ENCODE assay signal across 7 cellular contexts in the genomic region with DNA sequence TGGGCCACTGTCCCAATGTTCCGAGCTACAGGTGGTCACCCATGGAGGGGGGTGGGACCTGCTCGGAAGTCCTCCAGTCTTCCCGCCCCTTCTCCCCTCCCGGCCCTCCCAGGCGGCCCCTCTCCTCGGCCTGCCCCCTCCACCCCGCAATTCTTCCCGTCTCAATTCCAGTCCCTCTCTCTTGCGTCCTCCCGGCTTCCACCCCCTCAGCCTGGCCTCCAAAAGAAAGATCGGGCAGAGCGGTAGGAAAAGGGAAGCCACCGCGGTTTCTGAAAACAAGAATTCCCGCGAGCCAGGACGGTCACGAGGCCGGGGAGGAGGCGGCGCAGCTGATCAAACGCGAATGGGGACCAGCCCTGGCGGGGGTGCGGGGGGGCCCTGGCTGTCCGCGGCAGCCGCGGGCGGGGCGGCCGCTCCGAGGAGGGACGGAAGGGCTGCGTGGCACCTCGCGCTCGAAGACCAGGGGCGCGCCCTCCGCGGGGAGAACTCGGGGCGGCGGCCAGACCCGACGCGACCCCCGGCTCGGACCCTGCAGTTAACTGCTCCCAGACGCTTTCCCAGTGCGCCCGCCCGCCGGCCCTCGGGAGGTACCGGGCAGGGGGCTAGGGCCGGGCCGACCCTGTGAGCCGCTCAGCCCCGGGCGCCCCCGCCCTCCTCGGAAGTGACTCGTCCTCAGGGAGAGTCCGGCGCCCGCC. TPM values are rescaled to one million over a fixed set of nuclear protein-coding genes. Genes with fewer than 3 reads are reported as not detected.
DNase-seq lines count a peak whose midpoint lies in the region; ATAC-seq lines count a peak whose summit lies in the region.

No MANE protein-coding gene starts in this region.

- 0 out of 2 replicates have a peak, but pooled peaks cover 3% of the 10 kb centered on the region for H3K4me1 ChIP-seq in HUES48 (ENCODE audit: control insufficient read depth, insufficient read depth, low read length)
- peaks cover 4 to 25% of the 10 kb centered on the region in 2 donors for H3K4me1 ChIP-seq in neuronal stem cell (ENCODE audit: control insufficient read depth in 2 of 2, insufficient read depth in 1 of 2, low read depth in 1 of 2, low read length in 2 of 2)

- peaks cover 7% of the 10 kb centered on the region for H3K4me1 Mint-ChIP-seq in activated naive CD8-positive, alpha-beta T cell treated with anti-CD3 and anti-CD28 coated beads, Interleukin-2, amount 50 U/mL, for 24 hours

- no CpG with 5 or more reads among the region's 68 CpGs for WGBS in neuronal stem cell (ENCODE audit: extremely low coverage in 2 of 2, insufficient read length in 2 of 2, insufficient replicate concordance in 1 of 2), 2 donors

- no peaks in the 10 kb centered on the region for H3K9me3 Mint-ChIP-seq in activated naive CD8-positive, alpha-beta T cell treated with anti-CD3 and anti-CD28 coated beads, Interleukin-2, amount 50 U/mL, for 24 hours

- peak overlapping the region; percentile 84 for H3K18ac ChIP-seq in neuronal stem cell (ENCODE audit: low read length)

- peak overlapping the region; percentile 99 for H3K4me2 ChIP-seq in neuronal stem cell (ENCODE audit: insufficient read depth, low read length, poor library complexity, severe bottlenecking)

- peak overlapping the region; percentile 61 for H2BK120ac ChIP-seq in neuronal stem cell (ENCODE audit: low read depth, low read length)

- peak overlapping the region; percentile 85 for H2AFZ ChIP-seq in neuronal stem cell (ENCODE audit: low read length)

- peaks cover 40% of the 10 kb centered on the region for H3K27me3 Mint-ChIP-seq in activated naive CD8-positive, alpha-beta T cell treated with anti-CD3 and anti-CD28 coated beads, Interleukin-2, amount 50 U/mL, for 24 hours

- H3K9me3 ChIP-seq in HUES48 (ENCODE audit: control insufficient read depth, insufficient read depth, low read length) (no peaks in the 10 kb centered on the region), neuronal stem cell (replicated peaks in 1 of 2; ENCODE audit: control insufficient read depth in 2 of 2, insufficient read depth in 1 of 2, low read depth in 1 of 2, low read length in 2 of 2) (peaks cover 0 to 3% of the 10 kb centered on the region in 2 donors)

- no peak overlapping the region for H3K27ac Mint-ChIP-seq in activated naive CD8-positive, alpha-beta T cell treated with anti-CD3 and anti-CD28 coated beads, Interleukin-2, amount 50 U/mL, for 24 hours

- H3K27ac ChIP-seq in HUES48 (ENCODE audit: low read depth, low read length) (peak overlapping the region; percentile 18), neuronal stem cell (replicated peaks; ENCODE audit: low read length) (no peak overlapping the region)

- no peak overlapping the region for H2AK5ac ChIP-seq in neuronal stem cell (ENCODE audit: low read depth, low read length)

- peak; percentile 89 for DNase-seq in GM03348 (ENCODE audit: low spot score)
- peak; percentile 14 for DNase-seq in activated naive CD8-positive, alpha-beta T cell treated with anti-CD3 and anti-CD28 coated beads, Interleukin-2, amount 50 U/mL, for 24 hours
- peak; percentile 91 for DNase-seq in Right ventricle myocardium superior
- peak; percentile 31 for DNase-seq in neuronal stem cell (ENCODE audit: low spot score)
- no peak for DNase-seq in UCSD-AML1 (lab: John Stamatoyannopoulos, UW; ENCODE audit: unreplicated experiment)

- H3K9ac ChIP-seq in HUES48 (ENCODE audit: low read depth, low read length) (no peak overlapping the region), neuronal stem cell (ENCODE audit: low read depth, low read length, poor library complexity) (peak overlapping the region; percentile 71)

- no peak overlapping the region for H4K8ac ChIP-seq in neuronal stem cell (ENCODE audit: low read depth, low read length)

- no peak overlapping the region for H2BK5ac ChIP-seq in neuronal stem cell (ENCODE audit: low read length)

- H3K27me3 ChIP-seq in HUES48 (ENCODE audit: control insufficient read depth, insufficient read depth, low read length) (peaks cover 65% of the 10 kb centered on the region), neuronal stem cell (ENCODE audit: control insufficient read depth in 3 of 3, insufficient read depth in 3 of 3, low read depth in 1 of 3, low read length in 3 of 3) (peaks cover 0 to 42% (median 5%) of the 10 kb centered on the region in 3 experiments)

- intact Hi-C loops in Right ventricle myocardium superior (cut with DNase I), result loop anchor here (5.0 kb wide), 1 partner anchor 77 kb away; no protein-coding TSS in a partner anchor

- H3K36me3 ChIP-seq in HUES48 (ENCODE audit: control insufficient read depth, insufficient read depth, low read length) (no peaks in the 10 kb centered on the region), neuronal stem cell (replicated peaks in 1 of 2; ENCODE audit: control insufficient read depth in 2 of 2, insufficient read depth in 2 of 2, low read length in 2 of 2) (peaks cover 0 to 26% of the 10 kb centered on the region in 2 donors)

- H2BK12ac ChIP-seq in neuronal stem cell (ENCODE audit: low read length), result no peak overlapping the region

- H3K36me3 Mint-ChIP-seq in activated naive CD8-positive, alpha-beta T cell treated with anti-CD3 and anti-CD28 coated beads, Interleukin-2, amount 50 U/mL, for 24 hours (ENCODE audit: low read depth), result no peaks in the 10 kb centered on the region

- peak overlapping the region; percentile 48 for H3K4me3 Mint-ChIP-seq in activated naive CD8-positive, alpha-beta T cell treated with anti-CD3 and anti-CD28 coated beads, Interleukin-2, amount 50 U/mL, for 24 hours

- H3K4me3 ChIP-seq in HUES48 (ENCODE audit: low read depth, low read length), result peak overlapping the region; percentile 67
- H3K4me3 ChIP-seq in neuronal stem cell (ENCODE audit: low read length in 2 of 2), result peak overlapping the region; percentile 85 to 96

- H3K79me1 ChIP-seq in neuronal stem cell (ENCODE audit: low read depth, low read length), result no peaks in the 10 kb centered on the region

- H4K91ac ChIP-seq in neuronal stem cell (ENCODE audit: low read depth, low read length, poor library complexity), result no peak overlapping the region

- no peak overlapping the region for H3K14ac ChIP-seq in neuronal stem cell (ENCODE audit: low read length)

- H2BK15ac ChIP-seq in neuronal stem cell (ENCODE audit: low read length), result no peak overlapping the region

- H3K4ac ChIP-seq in neuronal stem cell (ENCODE audit: low read length), result no peak overlapping the region

- ATAC-seq in activated naive CD8-positive, alpha-beta T cell treated with anti-CD3 and anti-CD28 coated beads, Interleukin-2, amount 50 U/mL, for 24 hours, result no peak
- peak; percentile 66 for ATAC-seq in Right ventricle myocardium superior (ENCODE audit: poor library complexity)
- ATAC-seq in HG03280 (IDR thresholded peaks at IDR 0.05; ENCODE audit: unreplicated experiment), result no peak

- no peak overlapping the region for H3K23ac ChIP-seq in neuronal stem cell (ENCODE audit: low read depth, low read length, poor library complexity)

RNA-seq across cellular contexts. Expression of gene PXDC1, which starts 1.0 kb away (rescaled TPM):
- 24.3 TPM for total RNA-seq in Right ventricle myocardium superior
- polyA plus RNA-seq in neuronal stem cell (2013, experiment 1 of 2), result 4.4 TPM
- 4.7 TPM for polyA plus RNA-seq in neuronal stem cell (2013, experiment 2 of 2)
